In the genomic region with DNA sequence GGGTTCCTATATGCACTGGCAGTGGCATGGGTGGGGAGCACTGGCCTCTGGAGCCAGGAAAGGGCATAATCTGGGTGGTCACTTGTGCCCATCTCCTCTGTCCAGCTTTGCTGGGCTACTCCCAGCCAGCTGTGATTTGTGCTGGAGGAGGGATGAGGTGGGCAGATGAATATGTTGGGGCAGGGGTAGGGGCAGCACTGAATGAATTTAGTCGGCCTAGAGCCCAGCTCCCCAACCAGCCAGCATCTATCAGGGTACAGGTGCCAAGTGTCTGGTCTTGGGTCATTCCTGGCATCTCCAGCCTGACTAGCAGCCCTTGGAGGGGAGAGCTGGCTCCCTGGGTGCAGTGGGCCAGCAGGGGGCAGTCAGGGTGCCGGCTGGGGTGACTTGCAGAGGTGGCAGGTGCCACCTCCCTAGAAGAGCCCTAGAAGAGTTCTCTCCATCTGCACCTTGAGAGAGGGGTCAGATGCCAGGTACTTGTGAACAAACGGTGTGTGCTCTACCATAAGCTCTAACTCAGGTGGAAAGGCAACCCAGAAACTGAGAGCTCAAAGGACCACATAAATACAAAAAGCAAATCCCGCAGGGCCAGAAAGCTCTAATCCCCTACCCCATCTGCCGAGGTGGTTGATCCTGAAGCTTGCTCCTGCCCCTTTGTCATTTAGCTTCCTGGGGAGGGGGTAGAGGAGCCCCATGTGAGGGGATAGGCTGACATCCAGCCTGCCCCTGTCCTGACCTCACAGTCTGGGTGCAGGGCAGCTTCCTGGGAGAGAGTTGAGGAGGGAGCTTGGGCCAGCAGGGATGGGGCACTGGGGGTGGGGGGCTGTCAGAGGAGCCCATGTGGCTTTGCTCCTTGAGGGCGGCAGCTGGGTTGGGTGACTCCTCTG, we compare ENCODE assay signal across 9 cellular contexts. TPM values are rescaled to one million over a fixed set of nuclear protein-coding genes. Genes with fewer than 3 reads are reported as not detected.
DNase-seq lines count a peak whose midpoint lies in the region; ATAC-seq and TF ChIP-seq lines count a peak whose summit lies in the region.
"Had no signal": no experiment of that assay in that cellular context is flagged by ENCODE, and none has a peak within 500 bp of the region (broad histone marks: within the 10 kb centered on the region; RNA-seq: fewer than 3 reads in every experiment).

No MANE protein-coding gene starts in this region.

- no peaks in the 10 kb centered on the region for H3K36me3 ChIP-seq in osteoblast (ENCODE audit: insufficient read depth, low read length)

- DNase-seq in NCI-H2171 treated with DMSO at 0.1 percent for 48 hours (lab: John Stamatoyannopoulos, UW) (peak; percentile 66), NCI-H2171 (lab: John Stamatoyannopoulos, UW) (no peak), NCI-H524 treated with DMSO at 0.1 percent for 48 hours (lab: John Stamatoyannopoulos, UW) (peak; percentile 100), epithelial cell of proximal tubule (ENCODE audit: low read depth) (no peak), osteoblast (ENCODE audit: insufficient read length, low spot score, missing footprints) (peak; percentile 90), occipital lobe (lab: John Stamatoyannopoulos, UW) (no peak), kidney glomerular epithelial cell (lab: John Stamatoyannopoulos, UW) (no peak)
- DNase-seq: CD4-positive, CD25-positive, alpha-beta regulatory T cell had no signal

- peaks cover 19% of the 10 kb centered on the region for H3K4me1 ChIP-seq in osteoblast (ENCODE audit: insufficient read depth, low read length)

- peak; percentile 80 for TF ChIP-seq CTCF in epithelial cell of proximal tubule (conservative IDR thresholded peaks at IDR 0.05; ENCODE audit: low read depth, low read length)
- peak; percentile 54 for TF ChIP-seq CTCF in osteoblast (IDR thresholded peaks at IDR 0.05; ENCODE audit: extremely low read depth, low read depth, low read length)

- H4K20me1 ChIP-seq in osteoblast (ENCODE audit: insufficient read depth, low read length): no peaks in the 10 kb centered on the region

- no peaks in the 10 kb centered on the region for H3K9me3 ChIP-seq in osteoblast (ENCODE audit: low read depth, low read length)

- peaks cover 40% of the 10 kb centered on the region for H3K27me3 ChIP-seq in osteoblast (ENCODE audit: insufficient read depth, low read length)

- H3K4me3 ChIP-seq in epithelial cell of proximal tubule (ENCODE audit: low read depth, low read length): no peak overlapping the region
- no peak overlapping the region for H3K4me3 ChIP-seq in osteoblast (ENCODE audit: insufficient read depth, low read length)

- ATAC-seq in GM18870 (IDR thresholded peaks at IDR 0.05; ENCODE audit: unreplicated experiment): no peak

- no peak overlapping the region for H2AFZ ChIP-seq in osteoblast (ENCODE audit: low read length)

- no peak overlapping the region for H3K27ac ChIP-seq in osteoblast (ENCODE audit: low read depth, low read length)

- H3K79me2 ChIP-seq in osteoblast (ENCODE audit: insufficient read depth, low read length): no peaks in the 10 kb centered on the region

- peak overlapping the region; percentile 79 for H3K4me2 ChIP-seq in osteoblast (ENCODE audit: insufficient read depth, low read length)

RNA-seq across cellular contexts. Expression of a gene that starts 2.2 kb away (rescaled TPM):
- total RNA-seq in epithelial cell of proximal tubule (0.22 and 0.29 TPM in 2 replicates), osteoblast (9.0 and 11.5 TPM in 2 replicates), occipital lobe (4.1 TPM)
- total RNA-seq: CD4-positive, CD25-positive, alpha-beta regulatory T cell had no signal

Comparison
In these comparisons a context has a peak if more than half of its experiments do, and no peak if none do; other contexts are left out.
1. DNase-seq: peak in NCI-H2171 treated with DMSO at 0.1 percent for 48 hours (single experiment), NCI-H524 treated with DMSO at 0.1 percent for 48 hours (single experiment) and osteoblast (single experiment); none in NCI-H2171 (single experiment), epithelial cell of proximal tubule (single experiment), occipital lobe (single experiment) and kidney glomerular epithelial cell (single experiment).